18 cellular contexts compared by ENCODE assay signal in the genomic region with DNA sequence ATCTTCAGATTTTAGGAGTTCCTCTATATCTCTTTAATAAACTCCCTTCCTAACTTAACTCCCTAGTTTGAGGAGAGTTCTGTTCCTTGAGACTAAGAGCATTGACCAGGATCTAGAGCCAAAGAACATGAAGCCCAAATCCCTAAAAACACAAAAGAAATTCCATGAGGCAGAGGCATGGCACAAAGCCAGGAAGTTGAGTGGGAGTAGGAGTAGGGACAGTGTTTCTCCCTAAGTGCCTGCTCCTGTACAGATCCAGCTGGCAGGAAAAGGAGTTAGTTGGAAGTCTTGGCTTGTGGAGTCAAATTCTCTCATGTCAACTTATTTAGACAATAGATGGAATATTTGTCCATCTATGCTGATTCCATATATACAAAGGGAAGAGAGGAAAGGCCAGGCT. TPM values are rescaled to one million over a fixed set of nuclear protein-coding genes. Genes with fewer than 3 reads are reported as not detected.
DNase-seq lines count a peak whose midpoint lies in the region; ATAC-seq and TF ChIP-seq lines count a peak whose summit lies in the region.
"Had no signal": no experiment of that assay in that cellular context is flagged by ENCODE, and none has a peak within 500 bp of the region (broad histone marks: within the 10 kb centered on the region; RNA-seq: fewer than 3 reads in every experiment).

No MANE protein-coding gene starts in this region.

- DNase-seq in NCI-H82 (lab: John Stamatoyannopoulos, UW), result peak; percentile 19
- DNase-seq in NCI-H82 treated with DMSO at 0.1 percent for 48 hours (lab: John Stamatoyannopoulos, UW; ENCODE audit: unreplicated experiment), result no peak
- peak; percentile 26 for DNase-seq in NCI-H69 (lab: John Stamatoyannopoulos, UW)
- DNase-seq in fibroblast of the aortic adventitia (ENCODE audit: low read depth), result peak; percentile 3
- DNase-seq in body of pancreas, result no peak
- no peak for DNase-seq in OCI-M2 (lab: John Stamatoyannopoulos, UW; ENCODE audit: unreplicated experiment)
- no peak for DNase-seq in stimulated activated CD4-positive, alpha-beta T cell treated with anti-CD3 and anti-CD28 coated beads, Interleukin-1b, Interleukin-23, amount 100 ng/mL, for 48 hours
- DNase-seq: Karpas-422, MM.1S, NCI-H1048, NCI-H1417 treated with DMSO at 0.1 percent for 48 hours, NCI-H187, NCI-H226, NCI-H510A treated with DMSO at 0.1 percent for 48 hours, T-helper 1 cell had no signal

- no peaks in the 10 kb centered on the region for H3K9me3 ChIP-seq in body of pancreas

- no peaks in the 10 kb centered on the region for H3K36me3 ChIP-seq in body of pancreas (replicated peaks in 1 of 2; ENCODE audit: insufficient read depth in 1 of 2, low read depth in 2 of 2)

- ATAC-seq in body of pancreas, result no peak
- ATAC-seq: A549, Panc1 had no signal

- no peak for TF ChIP-seq CTCF in fibroblast of the aortic adventitia (IDR thresholded peaks at IDR 0.05; ENCODE audit: insufficient read depth, low read length)
- TF ChIP-seq CTCF in body of pancreas (IDR thresholded peaks at IDR 0.05), result no peak

- no peaks in the 10 kb centered on the region for H3K4me1 ChIP-seq in body of pancreas
- H3K4me1 ChIP-seq: A549 had no signal

- H3K27me3 ChIP-seq in body of pancreas, result no peaks in the 10 kb centered on the region

- no peak overlapping the region for H3K27ac ChIP-seq in body of pancreas
- H3K27ac ChIP-seq: A549 had no signal

- intact Hi-C loops in body of pancreas (cut with DNase I), result no loop called here

- no peak overlapping the region for H3K4me3 ChIP-seq in fibroblast of the aortic adventitia (ENCODE audit: low read depth, low read length)
- H3K4me3 ChIP-seq in body of pancreas, result no peak overlapping the region
- H3K4me3 ChIP-seq: A549 had no signal

- no peak for TF ChIP-seq POLR2A in body of pancreas (IDR thresholded peaks at IDR 0.05)

RNA-seq across cellular contexts. Expression of a gene that starts 11.4 kb away (rescaled TPM):
- not detected in 2 replicates for total RNA-seq in fibroblast of the aortic adventitia (ENCODE audit: low replicate concordance)
- total RNA-seq in body of pancreas, result 1 to 10 TPM; 1.6 to 2.1 TPM
- total RNA-seq: B cell had no signal

RNA-seq across cellular contexts. Expression of a gene that starts 29.2 kb away (rescaled TPM):
- total RNA-seq in fibroblast of the aortic adventitia (ENCODE audit: low replicate concordance), result not detected in 2 replicates
- total RNA-seq in body of pancreas, result 1 to 10 TPM; 2.3 to 4.0 TPM
- total RNA-seq: B cell had no signal

Comparison
In these comparisons a context has a peak if more than half of its experiments do, and no peak if none do; other contexts are left out.
1. DNase-seq: peak in NCI-H82 (single experiment), NCI-H69 (single experiment) and fibroblast of the aortic adventitia (single experiment); none in NCI-H82 treated with DMSO at 0.1 percent for 48 hours (single experiment), body of pancreas (0 of 4), OCI-M2 (single experiment) and stimulated activated CD4-positive, alpha-beta T cell treated with anti-CD3 and anti-CD28 coated beads, Interleukin-1b, Interleukin-23, amount 100 ng/mL, for 48 hours (single experiment).